Comparison of ENCODE assay signal across 30 cellular contexts in the genomic region with DNA sequence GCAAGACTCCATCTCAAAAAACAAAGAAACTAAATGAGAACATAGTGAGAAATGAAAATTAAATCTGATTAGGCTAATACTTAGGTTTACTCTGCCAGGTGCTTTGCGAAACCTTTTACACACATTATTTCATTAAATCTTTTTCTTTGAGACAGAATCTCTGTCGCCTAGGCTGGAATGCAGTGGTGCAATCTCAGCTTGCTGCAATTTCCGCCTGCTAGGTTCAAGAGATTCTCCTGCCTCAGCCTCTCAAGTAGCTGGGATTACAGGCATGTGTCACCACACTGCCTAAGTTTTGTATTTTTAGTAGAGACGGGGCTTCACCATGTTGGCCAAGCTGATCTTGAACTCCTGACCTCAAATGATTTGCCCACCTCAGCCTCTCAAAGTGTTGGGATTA.
"Had no signal": no experiment of that assay in that cellular context is flagged by ENCODE, and none has a peak within 500 bp of the region (broad histone marks: within the 10 kb centered on the region; RNA-seq: fewer than 3 reads in every experiment).

No MANE protein-coding gene starts in this region.

- H3K4me1 ChIP-seq: esophagus muscularis mucosa, foreskin keratinocyte, gastrocnemius medialis, heart left ventricle had no signal

- H3K4me3 Mint-ChIP-seq: activated B cell treated with CpG ODN at 0.5 μM for 24 hours; activated CD8-positive, alpha-beta T cell treated with anti-CD3 and anti-CD28 coated beads for 36 hours; activated naive CD4-positive, alpha-beta T cell treated with anti-CD3 and anti-CD28 coated beads, Interleukin-2, amount 10 ng/mL, durations not matched to agents 7 days and 5 days; activated naive CD8-positive, alpha-beta T cell treated with anti-CD3 and anti-CD28 coated beads, Interleukin-2, amount 10 ng/mL, durations not matched to agents 7 days and 5 days; activated T-helper 1 cell treated with anti-CD3 and anti-CD28 coated beads, Interleukin-12 subunit alpha, Interleukin-12 subunit beta, Interleukin-2, Interleukin-4 antibody, amounts not matched to agents 30 ng/mL and 10 ng/mL and 1 ng/mL, durations not matched to agents 14 hours and 24 hours and 36 hours; central memory CD8-positive, alpha-beta T cell; effector memory CD8-positive, alpha-beta T cell had no signal

- H3K27ac ChIP-seq: brain microvascular endothelial cell, esophagus muscularis mucosa, foreskin keratinocyte, gastrocnemius medialis, heart left ventricle, VCaP had no signal

- H3K4me1 Mint-ChIP-seq: activated naive CD4-positive, alpha-beta T cell treated with anti-CD3 and anti-CD28 coated beads, Interleukin-2, amount 10 ng/mL, durations not matched to agents 7 days and 5 days; central memory CD8-positive, alpha-beta T cell had no signal

- H3K36me3 ChIP-seq: brain microvascular endothelial cell, esophagus muscularis mucosa, gastrocnemius medialis, heart left ventricle had no signal

- H3K4me3 ChIP-seq: esophagus muscularis mucosa, gastrocnemius medialis, heart left ventricle had no signal

- H3K27me3 Mint-ChIP-seq: activated B cell treated with CpG ODN at 0.5 μM for 24 hours; activated CD8-positive, alpha-beta T cell treated with anti-CD3 and anti-CD28 coated beads for 36 hours had no signal

- H3K27ac Mint-ChIP-seq: activated B cell treated with CpG ODN at 0.5 μM for 24 hours; activated CD8-positive, alpha-beta T cell treated with anti-CD3 and anti-CD28 coated beads for 36 hours; activated naive CD4-positive, alpha-beta T cell treated with anti-CD3 and anti-CD28 coated beads, Interleukin-2, amount 10 ng/mL, durations not matched to agents 7 days and 5 days; activated naive CD4-positive, alpha-beta T cell treated with anti-CD3 and anti-CD28 coated beads, Interleukin-2, amount 50 U/mL, for 72 hours; activated naive CD8-positive, alpha-beta T cell treated with anti-CD3 and anti-CD28 coated beads, Interleukin-2, amount 10 ng/mL, durations not matched to agents 7 days and 5 days; activated T-helper 1 cell treated with anti-CD3 and anti-CD28 coated beads, Interleukin-12 subunit alpha, Interleukin-12 subunit beta, Interleukin-2, Interleukin-4 antibody, amounts not matched to agents 30 ng/mL and 10 ng/mL and 1 ng/mL, durations not matched to agents 14 hours and 24 hours and 36 hours; activated T-helper 2 cell treated with anti-CD3 and anti-CD28 coated beads, Interferon-gamma antibody, Interleukin-2, Interleukin-4, amounts not matched to agents 10 μg/mL and 5 μg/mL and 100 μg/mL, durations not matched to agents 14 hours and 24 hours and 36 hours; effector memory CD8-positive, alpha-beta T cell had no signal

- H3K9me3 ChIP-seq: esophagus muscularis mucosa had no signal

- H3K9me3 Mint-ChIP-seq: central memory CD8-positive, alpha-beta T cell; effector memory CD8-positive, alpha-beta T cell had no signal

- H3K27me3 ChIP-seq: brain microvascular endothelial cell, foreskin keratinocyte, heart left ventricle had no signal

- DNase-seq: activated B cell treated with CpG ODN at 0.5 μM for 24 hours; activated CD4-positive, alpha-beta T cell treated with anti-CD3 and anti-CD28 coated beads for 48 hours; activated CD4-positive, alpha-beta T cell treated with anti-CD3 and anti-CD28 coated beads, Interleukin-2, amount 50 U/mL, for 1 hour; activated CD4-positive, alpha-beta T cell treated with anti-CD3 and anti-CD28 coated beads, Interleukin-2, amount 50 U/mL, for 48 hours; activated CD8-positive, alpha-beta memory T cell treated with anti-CD3 and anti-CD28 coated beads for 24 hours; activated CD8-positive, alpha-beta T cell treated with anti-CD3 and anti-CD28 coated beads for 36 hours; activated effector memory CD4-positive, alpha-beta T cell treated with anti-CD3 and anti-CD28 coated beads, Interleukin-2, amount 50 U/mL, for 16 hours; activated naive CD4-positive, alpha-beta T cell; activated naive CD4-positive, alpha-beta T cell treated with anti-CD3 and anti-CD28 coated beads, Interleukin-2, amount 10 ng/mL, durations not matched to agents 7 days and 5 days; activated naive CD8-positive, alpha-beta T cell treated with anti-CD3 and anti-CD28 coated beads, Interleukin-2, amount 10 ng/mL, durations not matched to agents 7 days and 5 days; activated T-cell treated with anti-CD3 and anti-CD28 coated beads, Interleukin-2, amount 50 U/mL, for 48 hours; amniotic stem cell; anterior cingulate cortex; brain microvascular endothelial cell; cortex of kidney; dermis blood vessel endothelial cell; effector CD4-positive, alpha-beta T cell; effector memory CD8-positive, alpha-beta T cell; erythroblast; foreskin keratinocyte; gastrocnemius medialis; glutamatergic neuron; heart left ventricle; T-helper 2 cell had no signal

- H3K36me3 Mint-ChIP-seq: activated naive CD4-positive, alpha-beta T cell treated with anti-CD3 and anti-CD28 coated beads, Interleukin-2, amount 10 ng/mL, durations not matched to agents 7 days and 5 days; activated naive CD4-positive, alpha-beta T cell treated with anti-CD3 and anti-CD28 coated beads, Interleukin-2, amount 50 U/mL, for 72 hours; activated naive CD8-positive, alpha-beta T cell treated with anti-CD3 and anti-CD28 coated beads, Interleukin-2, amount 10 ng/mL, durations not matched to agents 7 days and 5 days had no signal
